ENCODE assay signal across 7 cellular contexts in the genomic region with DNA sequence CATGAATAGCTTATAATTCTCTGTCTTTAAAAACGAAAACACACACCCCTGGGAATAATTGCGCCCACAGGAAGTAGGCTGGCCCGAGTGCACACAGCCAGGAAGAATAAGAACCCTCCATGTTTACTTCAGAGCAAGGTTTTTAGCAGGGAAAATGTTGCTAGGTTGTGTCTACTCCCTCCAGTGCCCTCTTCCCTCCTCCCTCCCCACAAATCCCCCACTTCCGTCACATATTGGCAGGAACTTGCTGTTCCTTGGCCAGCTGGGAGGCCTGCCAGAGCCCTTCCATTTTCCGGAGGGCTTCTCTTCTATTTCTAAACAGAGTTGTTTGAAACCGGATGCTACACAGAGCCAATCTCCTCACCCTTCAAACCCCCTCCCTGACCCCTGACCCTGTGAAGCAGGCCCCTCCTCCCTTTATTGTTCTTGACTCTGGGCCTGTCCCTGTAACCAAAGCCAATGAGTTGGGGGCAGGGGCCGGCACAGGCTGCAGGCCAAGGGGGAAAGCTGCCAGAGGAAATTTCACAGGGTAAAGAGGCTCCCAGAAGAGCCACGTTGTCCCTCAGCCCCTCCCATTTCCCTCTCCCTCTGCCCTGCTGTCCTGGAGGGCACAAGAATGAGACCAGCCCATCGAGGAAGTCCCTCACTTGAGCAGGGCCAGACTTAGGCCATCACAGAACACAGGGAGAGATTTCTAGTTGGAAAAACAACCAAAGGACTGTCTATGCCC. TPM values are rescaled to one million over a fixed set of nuclear protein-coding genes. Genes with fewer than 3 reads are reported as not detected.
DNase-seq lines count a peak whose midpoint lies in the region; ATAC-seq, FAIRE-seq and TF ChIP-seq lines count a peak whose summit lies in the region.

No MANE protein-coding gene starts in this region.

- H3K4me3 Mint-ChIP-seq in CD4-positive, alpha-beta memory T cell, result no peak overlapping the region

- H3K27me3 Mint-ChIP-seq in CD4-positive, alpha-beta memory T cell, result peaks cover 2% of the 10 kb centered on the region in 2 donors

- H3K36me3 Mint-ChIP-seq in CD4-positive, alpha-beta memory T cell, result no peaks in the 10 kb centered on the region

- H3K9me3 Mint-ChIP-seq in CD4-positive, alpha-beta memory T cell, result peaks cover 0 to 2% (median 0%) of the 10 kb centered on the region in 8 donors

- no peak overlapping the region for H3K27ac Mint-ChIP-seq in CD4-positive, alpha-beta memory T cell

- intact Hi-C loops in breast epithelium (cut with DNase I; ENCODE audit: low total_unique reads), result no loop called here
- intact Hi-C loops in CD4-positive, alpha-beta memory T cell (cut with micrococcal nuclease), result no loop called here

- H3K4me1 ChIP-seq in breast epithelium, result peaks cover 0 to 7% of the 10 kb centered on the region in 2 donors
- peaks cover 15 to 37% of the 10 kb centered on the region in 2 donors for H3K4me1 ChIP-seq in small intestine (ENCODE audit: control insufficient read depth in 2 of 2, insufficient read depth in 1 of 2, low read depth in 1 of 2, low read length in 1 of 2)
- no peaks in the 10 kb centered on the region for H3K4me1 ChIP-seq in CD4-positive, alpha-beta memory T cell (ENCODE audit: insufficient read depth, low read length)

- DNase-seq in LHCN-M2 (ENCODE audit: low read depth) (peak; percentile 58), breast epithelium (ENCODE audit: low spot score in 2 of 2) (peak; percentile 53 to 58), iris pigment epithelial cell (ENCODE audit: low read depth) (peak; percentile 86), small intestine (peak; percentile 59)
- no peak for DNase-seq in activated CD4-positive, alpha-beta T cell treated with anti-CD3 and anti-CD28 coated beads for 1 hour
- no peak for DNase-seq in CD4-positive, alpha-beta memory T cell

- H3K36me3 ChIP-seq in breast epithelium, result no peaks in the 10 kb centered on the region
- no peaks in the 10 kb centered on the region for H3K36me3 ChIP-seq in small intestine (ENCODE audit: control insufficient read depth in 2 of 2, insufficient read depth in 2 of 2, low read length in 2 of 2)
- H3K36me3 ChIP-seq in CD4-positive, alpha-beta memory T cell (ENCODE audit: insufficient read depth, low read length), result no peaks in the 10 kb centered on the region

- 15 to 19% (median 16%) methylated on average over 9 of the region's 9 CpGs for WGBS in small intestine, 3 donors

- POLR2A ChIA-PET in CD4-positive, alpha-beta memory T cell (lab: Charles Lee; ENCODE audit: partially characterized antibody), result no interaction called here

- CTCF ChIA-PET in CD4-positive, alpha-beta memory T cell (lab: Charles Lee; ENCODE audit: partially characterized antibody), result no interaction called here

- ATAC-seq in GM21528 (IDR thresholded peaks at IDR 0.05; ENCODE audit: low FRiP score, unreplicated experiment), result no peak

- TF ChIP-seq CTCF in breast epithelium (IDR thresholded peaks at IDR 0.05), result no peak

- H3K4me3 ChIP-seq in breast epithelium, result peak overlapping the region in 1 of 3 donors; percentile 40
- H3K4me3 ChIP-seq in small intestine (ENCODE audit: low read depth in 1 of 2, low read length in 2 of 2), result no peak overlapping the region
- no peak overlapping the region for H3K4me3 ChIP-seq in CD4-positive, alpha-beta memory T cell (ENCODE audit: low read length in 2 of 2)

- H3K27me3 ChIP-seq in breast epithelium (no peaks in the 10 kb centered on the region), small intestine (ENCODE audit: control insufficient read depth in 2 of 2, insufficient read depth in 2 of 2, low read length in 2 of 2) (no peaks in the 10 kb centered on the region)
- H3K27me3 ChIP-seq in CD4-positive, alpha-beta memory T cell (ENCODE audit: insufficient read depth, low read length), result no peaks in the 10 kb centered on the region

- FAIRE-seq in small intestine (lab: Jason Lieb, UNC), result no peak

- no peaks in the 10 kb centered on the region for H3K4me1 Mint-ChIP-seq in CD4-positive, alpha-beta memory T cell

- peak overlapping the region; percentile 78 to 96 for H3K27ac ChIP-seq in breast epithelium
- H3K27ac ChIP-seq in small intestine (ENCODE audit: low read depth in 1 of 2, low read length in 1 of 2), result peak overlapping the region; percentile 69 to 93
- H3K27ac ChIP-seq in CD4-positive, alpha-beta memory T cell (ENCODE audit: low read depth, low read length), result no peak overlapping the region

- no peak for TF ChIP-seq POLR2A in breast epithelium (IDR thresholded peaks at IDR 0.05)

- no peaks in the 10 kb centered on the region for H3K9me3 ChIP-seq in breast epithelium
- H3K9me3 ChIP-seq in small intestine (ENCODE audit: control insufficient read depth, low read depth), result no peaks in the 10 kb centered on the region
- no peaks in the 10 kb centered on the region for H3K9me3 ChIP-seq in CD4-positive, alpha-beta memory T cell (ENCODE audit: control insufficient read depth in 1 of 2, low read length in 2 of 2)

RNA-seq across cellular contexts. Expression of a gene that starts 49.8 kb away (rescaled TPM):
- total RNA-seq in LHCN-M2 (2014; rRNA removed) (0.17 and 0.26 TPM in 2 replicates), breast epithelium (10 to 100 TPM in 2 of 3 donors, 1 to 10 TPM in 1; 9.4 to 16.7 (median 16.5) TPM)
- 0.46 TPM for polyA plus RNA-seq in LHCN-M2 (2012)
- 10 to 100 TPM in 2 of 3 donors, 1 to 10 TPM in 1; 6.0 to 28.6 (median 24.8) TPM for polyA plus RNA-seq in small intestine
- under 1 TPM in 1 of 2 experiments, not detected in 1; 0.29 TPM for total RNA-seq in CD4-positive, alpha-beta memory T cell
- under 1 TPM; 0.26 to 0.63 TPM for polyA plus RNA-seq in CD4-positive, alpha-beta memory T cell

Comparison
In these comparisons a context has a peak if more than half of its experiments do, and no peak if none do; other contexts are left out.
1. DNase-seq: peak in LHCN-M2 (single experiment), breast epithelium (2 of 2), iris pigment epithelial cell (single experiment) and small intestine (single experiment); none in activated CD4-positive, alpha-beta T cell treated with anti-CD3 and anti-CD28 coated beads for 1 hour (single experiment) and CD4-positive, alpha-beta memory T cell (0 of 5).